Comparison of ENCODE assay signal across 14 cellular contexts in the genomic region with DNA sequence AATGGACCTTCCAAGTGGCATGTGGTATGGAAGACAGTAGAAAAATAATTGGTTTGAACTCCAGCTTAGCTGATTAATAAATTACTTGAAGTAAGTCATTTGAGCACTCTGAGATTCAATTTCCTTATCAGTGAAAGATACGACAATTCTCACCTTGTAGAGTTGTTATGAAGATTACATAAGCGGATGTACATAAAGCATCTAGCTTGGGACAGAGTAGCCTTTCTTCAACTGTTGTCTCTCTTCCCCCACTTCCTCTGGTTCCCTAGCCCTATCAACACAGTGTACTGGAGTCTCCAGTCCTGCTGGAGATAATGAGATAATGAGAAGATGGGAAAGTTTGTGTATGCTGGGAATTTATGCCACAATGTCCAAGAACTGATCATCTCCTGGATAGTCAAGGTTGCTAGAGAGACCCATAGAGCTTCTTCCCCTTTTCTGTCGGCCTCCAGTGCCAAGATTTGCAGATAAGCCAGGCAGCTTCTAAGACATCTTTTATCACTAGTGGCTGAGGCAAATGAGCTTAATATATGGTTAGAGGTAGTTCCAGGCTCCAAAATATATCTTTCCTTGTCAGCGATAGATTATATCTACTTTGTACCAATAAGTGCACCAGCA. TPM values are rescaled to one million over a fixed set of nuclear protein-coding genes. Genes with fewer than 3 reads are reported as not detected.
DNase-seq lines count a peak whose midpoint lies in the region; ATAC-seq and TF ChIP-seq lines count a peak whose summit lies in the region.
"Had no signal": no experiment of that assay in that cellular context is flagged by ENCODE, and none has a peak within 500 bp of the region (broad histone marks: within the 10 kb centered on the region; RNA-seq: fewer than 3 reads in every experiment).

No MANE protein-coding gene starts in this region.

- POLR2A ChIA-PET in OCI-LY7 (lab: Charles Lee), result interaction anchor here (1.3 kb wide), 1 partner anchor 41 kb away, joined by 5 read pairs; no protein-coding TSS in a partner anchor

- no peaks in the 10 kb centered on the region for H3K79me2 ChIP-seq in OCI-LY7 (ENCODE audit: insufficient read depth, low read depth, low read length)

- H3K36me3 ChIP-seq in OCI-LY7 (ENCODE audit: insufficient read depth, low read length), result no peaks in the 10 kb centered on the region
- H3K36me3 ChIP-seq: stomach had no signal

- intact Hi-C loops in OCI-LY7 (cut with micrococcal nuclease; ENCODE audit: unreplicated experiment), result no loop called here

- no peaks in the 10 kb centered on the region for H3K9me2 ChIP-seq in OCI-LY7 (ENCODE audit: insufficient read depth, low read length)

- TF ChIP-seq POLR2A in GM18505 (IDR thresholded peaks at IDR 0.05; ENCODE audit: borderline replicate concordance, extremely low read depth, insufficient read depth, insufficient read length), result no peak

- H4K20me1 ChIP-seq in OCI-LY7 (ENCODE audit: insufficient read depth, low read length), result no peaks in the 10 kb centered on the region

- H3K4me2 ChIP-seq in OCI-LY7 (ENCODE audit: low read length), result peak overlapping the region; percentile 48
- H3K4me2 ChIP-seq: PC-9 had no signal

- peaks cover 47% of the 10 kb centered on the region for H3K4me1 Mint-ChIP-seq in activated naive CD8-positive, alpha-beta T cell treated with anti-CD3 and anti-CD28 coated beads for 36 hours

- H3K27me3 Mint-ChIP-seq in activated naive CD8-positive, alpha-beta T cell treated with anti-CD3 and anti-CD28 coated beads for 36 hours, result no peaks in the 10 kb centered on the region

- H3K9me3 ChIP-seq in OCI-LY7 (ENCODE audit: low read length), result no peaks in the 10 kb centered on the region
- H3K9me3 ChIP-seq: stomach had no signal

- H3K27ac Mint-ChIP-seq in activated naive CD8-positive, alpha-beta T cell treated with anti-CD3 and anti-CD28 coated beads for 36 hours, result peak overlapping the region; percentile 80

- H2AFZ ChIP-seq in OCI-LY7 (ENCODE audit: low read length), result peak overlapping the region; percentile 85; the same call in 1 of the 2 replicates
- H2AFZ ChIP-seq: PC-9 had no signal

- peak overlapping the region; percentile 12 for H3K4me3 ChIP-seq in OCI-LY7 (ENCODE audit: low read depth, low read length, poor library complexity, severe bottlenecking)
- H3K4me3 ChIP-seq: PC-9, stomach had no signal

- CTCF ChIA-PET in OCI-LY7 (lab: Charles Lee; ENCODE audit: unreplicated experiment), result interaction anchor here (0.6 kb wide), 1 partner anchor 12 kb away, joined by 3 read pairs; no protein-coding TSS in a partner anchor

- no TSS peak for BruUV-seq in OCI-LY7 (replicated peaks; lab: Mats Ljungman, UMichigan)

- DNase-seq in AML-193 (lab: John Stamatoyannopoulos, UW) (peak; percentile 27 to 33), GF-D8 (lab: John Stamatoyannopoulos, UW) (peak; percentile 62), OCI-LY7 (ENCODE audit: low spot score) (no peak), cortex of kidney (lab: John Stamatoyannopoulos, UW) (no peak)
- DNase-seq in activated naive CD8-positive, alpha-beta T cell treated with anti-CD3 and anti-CD28 coated beads for 36 hours, result no peak
- no peak for DNase-seq in stimulated activated CD8-positive, alpha-beta memory T cell treated with anti-CD3 and anti-CD28 coated beads, Interleukin-4, amount 100 ng/mL, for 48 hours
- DNase-seq: activated CD8-positive, alpha-beta memory T cell treated with anti-CD3 and anti-CD28 coated beads, Interleukin-2, amount 50 U/mL, for 4 hours; C1 segment of cervical spinal cord; Karpas-422; PC-9; stimulated activated CD4-positive, alpha-beta T cell treated with anti-CD3 and anti-CD28 coated beads, Interleukin-4, amount 100 ng/mL, for 4 hours; stomach had no signal

- H3K27ac ChIP-seq in OCI-LY7 (ENCODE audit: low read depth, low read length, poor library complexity, severe bottlenecking), result peak overlapping the region; percentile 40
- H3K27ac ChIP-seq: PC-9 had no signal

- TF ChIP-seq CTCF in OCI-LY7 (conservative IDR thresholded peaks at IDR 0.05; ENCODE audit: low read length), result no peak

- no peak overlapping the region for H3K4me3 Mint-ChIP-seq in activated naive CD8-positive, alpha-beta T cell treated with anti-CD3 and anti-CD28 coated beads for 36 hours

- peaks cover 13% of the 10 kb centered on the region for H3K9me3 Mint-ChIP-seq in activated naive CD8-positive, alpha-beta T cell treated with anti-CD3 and anti-CD28 coated beads for 36 hours

- H3K36me3 Mint-ChIP-seq in activated naive CD8-positive, alpha-beta T cell treated with anti-CD3 and anti-CD28 coated beads for 36 hours, result peaks cover 23% of the 10 kb centered on the region

- peaks cover 57% of the 10 kb centered on the region for H3K4me1 ChIP-seq in OCI-LY7 (ENCODE audit: insufficient read depth, low read length, poor library complexity, severe bottlenecking)
- H3K4me1 ChIP-seq: stomach had no signal

- ATAC-seq in GM18505 (IDR thresholded peaks at IDR 0.05; ENCODE audit: unreplicated experiment) (no peak), GM19397 (IDR thresholded peaks at IDR 0.05; ENCODE audit: unreplicated experiment) (no peak)

RNA-seq across cellular contexts. Expression of a gene that starts 33.9 kb away (rescaled TPM):
- total RNA-seq in OCI-LY7 (2014; rRNA removed; shearing (Covaris generic)), result not detected in 2 replicates
- total RNA-seq in OCI-LY7 (2022), result not detected in 2 replicates
- not detected for total RNA-seq in activated naive CD8-positive, alpha-beta T cell treated with anti-CD3 and anti-CD28 coated beads for 36 hours
- total RNA-seq: PC-9 had no signal

Comparison
In these comparisons a context has a peak if more than half of its experiments do, and no peak if none do; other contexts are left out.
1. DNase-seq: peak in AML-193 (2 of 2) and GF-D8 (single experiment); none in OCI-LY7 (single experiment), activated naive CD8-positive, alpha-beta T cell treated with anti-CD3 and anti-CD28 coated beads for 36 hours (single experiment), stimulated activated CD8-positive, alpha-beta memory T cell treated with anti-CD3 and anti-CD28 coated beads, Interleukin-4, amount 100 ng/mL, for 48 hours (single experiment) and cortex of kidney (single experiment).